In genomic region chr18:44719519-44720060, GRCh38 we compare ENCODE assay signal across 16 cellular contexts.
"Had no signal": no experiment of that assay in that cellular context is flagged by ENCODE, and none has a peak within 500 bp of the region (broad histone marks: within the 10 kb centered on the region; RNA-seq: fewer than 3 reads in every experiment).

No MANE protein-coding gene starts in this region.

- H3K4me3 Mint-ChIP-seq: activated naive CD4-positive, alpha-beta T cell treated with anti-CD3 and anti-CD28 coated beads, Interleukin-2, amount 10 ng/mL, durations not matched to agents 7 days and 5 days; nephron progenitor cell; T-helper 1 cell treated with Interleukin-12 subunit alpha and Interleukin-12 subunit beta and Interleukin-4 antibody, amounts not matched to agents 30 μg/mL and 1 μg/mL, for 36 hours had no signal

- H2AFZ ChIP-seq: hepatocyte had no signal

- H3K27ac Mint-ChIP-seq: activated naive CD4-positive, alpha-beta T cell treated with anti-CD3 and anti-CD28 coated beads, Interleukin-2, amount 10 ng/mL, durations not matched to agents 7 days and 5 days; T-helper 1 cell treated with Interleukin-12 subunit alpha and Interleukin-12 subunit beta and Interleukin-4 antibody, amounts not matched to agents 30 μg/mL and 1 μg/mL, for 36 hours had no signal

- H3K27me3 ChIP-seq: colonic mucosa, hepatocyte, ovary, stomach had no signal

- H3K4me1 ChIP-seq: colonic mucosa had no signal

- H3K9me3 ChIP-seq: colonic mucosa, ovary, stomach had no signal

- H3K27ac ChIP-seq: colonic mucosa, hepatocyte, ovary, stomach had no signal

- H3K4me3 ChIP-seq: colonic mucosa, hepatocyte, ovary, stomach had no signal

- H3K4me2 ChIP-seq: hepatocyte had no signal

- DNase-seq: activated CD4-positive, alpha-beta T cell treated with anti-CD3 and anti-CD28 coated beads for 48 hours; activated CD8-positive, alpha-beta memory T cell treated with anti-CD3 and anti-CD28 coated beads for 24 hours; activated naive CD4-positive, alpha-beta T cell treated with anti-CD3 and anti-CD28 coated beads, Interleukin-2, amount 10 ng/mL, durations not matched to agents 7 days and 5 days; caudate nucleus; colonic mucosa; effector CD4-positive, alpha-beta T cell; foreskin melanocyte; kidney glomerular epithelial cell; mammary epithelial cell; nephron progenitor cell; stimulated activated CD4-positive, alpha-beta T cell treated with anti-CD3 and anti-CD28 coated beads, Interleukin-15, amount 100 ng/mL, for 24 hours; stimulated activated CD4-positive, alpha-beta T cell treated with anti-CD3 and anti-CD28 coated beads, Interleukin-4, amount 100 ng/mL, for 24 hours; stomach had no signal

- H3K9me3 Mint-ChIP-seq: activated naive CD4-positive, alpha-beta T cell treated with anti-CD3 and anti-CD28 coated beads, Interleukin-2, amount 10 ng/mL, durations not matched to agents 7 days and 5 days; nephron progenitor cell; T-helper 1 cell treated with Interleukin-12 subunit alpha and Interleukin-12 subunit beta and Interleukin-4 antibody, amounts not matched to agents 30 μg/mL and 1 μg/mL, for 36 hours had no signal

- H3K36me3 ChIP-seq: colonic mucosa, ovary had no signal
